In genomic region chr14:63394856-63395255, GRCh38 we compare ENCODE assay signal across 18 cellular contexts.
DNase-seq lines count a peak whose midpoint lies in the region; ATAC-seq and TF ChIP-seq lines count a peak whose summit lies in the region.
"Had no signal": no experiment of that assay in that cellular context is flagged by ENCODE, and none has a peak within 500 bp of the region (broad histone marks: within the 10 kb centered on the region; RNA-seq: fewer than 3 reads in every experiment).

No MANE protein-coding gene starts in this region.

- no peaks in the 10 kb centered on the region; the same call in none of the 2 replicates for H3K36me3 ChIP-seq in Caco-2 (ENCODE audit: control insufficient read depth, insufficient read depth, low read length)
- H3K36me3 ChIP-seq: cardiac muscle cell, ovary had no signal

- TF ChIP-seq CTCF in AG10803 (conservative IDR thresholded peaks at IDR 0.05; ENCODE audit: low read length) = no peak
- no peak for TF ChIP-seq CTCF in Caco-2 (IDR thresholded peaks at IDR 0.05; ENCODE audit: insufficient read depth in 1 of 2, low read depth in 1 of 2, low read length in 1 of 2, severe bottlenecking in 1 of 2, unreplicated experiment in 1 of 2)
- no peak for TF ChIP-seq CTCF in mesothelial cell of epicardium (IDR thresholded peaks at IDR 0.05; ENCODE audit: unreplicated experiment)

- CTCF ChIA-PET in Caco-2 (lab: Charles Lee) = no interaction called here

- no peaks in the 10 kb centered on the region for H3K27me3 Mint-ChIP-seq in Caco-2 (ENCODE audit: insufficient read depth, unreplicated experiment)
- H3K27me3 Mint-ChIP-seq in activated T-helper 2 cell treated with anti-CD3 and anti-CD28 coated beads, Interferon-gamma antibody, Interleukin-2, Interleukin-4, amounts not matched to agents 10 μg/mL and 5 μg/mL and 100 μg/mL, durations not matched to agents 14 hours and 24 hours and 36 hours (ENCODE audit: low read depth) = no peaks in the 10 kb centered on the region
- H3K27me3 Mint-ChIP-seq in mesothelial cell of epicardium (ENCODE audit: low read depth) = no peaks in the 10 kb centered on the region

- H3K4me3 ChIP-seq in AG10803 (ENCODE audit: low read length) (no peak overlapping the region), Caco-2 (ENCODE audit: low read depth, low read length) (no peak overlapping the region)
- H3K4me3 ChIP-seq: adrenal gland, cardiac muscle cell, HAP-1, ovary, right lobe of liver, transverse colon had no signal

- no peaks in the 10 kb centered on the region for H3K9me3 Mint-ChIP-seq in Caco-2 (ENCODE audit: unreplicated experiment)
- H3K9me3 Mint-ChIP-seq in activated T-helper 2 cell treated with anti-CD3 and anti-CD28 coated beads, Interferon-gamma antibody, Interleukin-2, Interleukin-4, amounts not matched to agents 10 μg/mL and 5 μg/mL and 100 μg/mL, durations not matched to agents 14 hours and 24 hours and 36 hours = peaks cover 6% of the 10 kb centered on the region
- peaks cover 8% of the 10 kb centered on the region for H3K9me3 Mint-ChIP-seq in mesothelial cell of epicardium

- H3K27ac Mint-ChIP-seq in Caco-2 (ENCODE audit: unreplicated experiment) (peak overlapping the region; percentile 9), mesothelial cell of epicardium (peak overlapping the region; percentile 47)
- H3K27ac Mint-ChIP-seq in activated T-helper 2 cell treated with anti-CD3 and anti-CD28 coated beads, Interferon-gamma antibody, Interleukin-2, Interleukin-4, amounts not matched to agents 10 μg/mL and 5 μg/mL and 100 μg/mL, durations not matched to agents 14 hours and 24 hours and 36 hours = peak overlapping the region; percentile 42

- H3K4me1 Mint-ChIP-seq in Caco-2 (ENCODE audit: low read depth, unreplicated experiment) (no peaks in the 10 kb centered on the region), mesothelial cell of epicardium (peaks cover 18% of the 10 kb centered on the region)
- peaks cover 3% of the 10 kb centered on the region for H3K4me1 Mint-ChIP-seq in activated T-helper 2 cell treated with anti-CD3 and anti-CD28 coated beads, Interferon-gamma antibody, Interleukin-2, Interleukin-4, amounts not matched to agents 10 μg/mL and 5 μg/mL and 100 μg/mL, durations not matched to agents 14 hours and 24 hours and 36 hours (ENCODE audit: low read depth)

- no TSS peak for BruUV-seq in Caco-2 (replicated peaks; lab: Mats Ljungman, UMichigan)

- intact Hi-C loops in Caco-2 (cut with micrococcal nuclease; ENCODE audit: unreplicated experiment) = no loop called here
- intact Hi-C loops in activated T-helper 2 cell treated with anti-CD3 and anti-CD28 coated beads, Interferon-gamma antibody, Interleukin-2, Interleukin-4, amounts not matched to agents 10 μg/mL and 5 μg/mL and 100 μg/mL, durations not matched to agents 14 hours and 24 hours and 36 hours (cut with micrococcal nuclease) = no loop called here

- ATAC-seq in HG03354 (IDR thresholded peaks at IDR 0.05; ENCODE audit: poor library complexity, severe bottlenecking, unreplicated experiment) = no peak
- ATAC-seq in GM18907 (IDR thresholded peaks at IDR 0.05; ENCODE audit: unreplicated experiment) = no peak
- ATAC-seq in HG02973 (IDR thresholded peaks at IDR 0.05; ENCODE audit: unreplicated experiment) = no peak
- ATAC-seq: left lobe of liver, right lobe of liver had no signal

- POLR2A ChIA-PET in Caco-2 (lab: Charles Lee) = no interaction called here

- H3K4me3 Mint-ChIP-seq in Caco-2 (ENCODE audit: unreplicated experiment) (no peak overlapping the region), mesothelial cell of epicardium (no peak overlapping the region)
- no peak overlapping the region for H3K4me3 Mint-ChIP-seq in activated T-helper 2 cell treated with anti-CD3 and anti-CD28 coated beads, Interferon-gamma antibody, Interleukin-2, Interleukin-4, amounts not matched to agents 10 μg/mL and 5 μg/mL and 100 μg/mL, durations not matched to agents 14 hours and 24 hours and 36 hours (ENCODE audit: low read depth)

- H3K9me3 ChIP-seq in Caco-2 = no peaks in the 10 kb centered on the region
- H3K9me3 ChIP-seq: adrenal gland, HAP-1, ovary, right lobe of liver, transverse colon had no signal

- peaks cover 7% of the 10 kb centered on the region; the same call in 1 of the 2 replicates for H3K4me1 ChIP-seq in Caco-2
- H3K4me1 ChIP-seq: adrenal gland, right lobe of liver had no signal

- no peaks in the 10 kb centered on the region for H3K27me3 ChIP-seq in Caco-2 (replicated peaks; ENCODE audit: control insufficient read depth, insufficient read depth, low read length)
- H3K27me3 ChIP-seq: adrenal gland, cardiac muscle cell, ovary, right lobe of liver, transverse colon had no signal

- H3K36me3 Mint-ChIP-seq in Caco-2 (ENCODE audit: insufficient read depth, unreplicated experiment) (peaks cover 49% of the 10 kb centered on the region), mesothelial cell of epicardium (peaks cover 41% of the 10 kb centered on the region)
- H3K36me3 Mint-ChIP-seq in activated T-helper 2 cell treated with anti-CD3 and anti-CD28 coated beads, Interferon-gamma antibody, Interleukin-2, Interleukin-4, amounts not matched to agents 10 μg/mL and 5 μg/mL and 100 μg/mL, durations not matched to agents 14 hours and 24 hours and 36 hours (ENCODE audit: low read depth) = peaks cover 46% of the 10 kb centered on the region

- DNase-seq in AG10803 (ENCODE audit: low read depth) (peak; percentile 38), Caco-2 (no peak), mesothelial cell of epicardium (ENCODE audit: low spot score in 2 of 2, unreplicated experiment in 2 of 2) (no peak)
- DNase-seq in activated T-helper 2 cell treated with anti-CD3 and anti-CD28 coated beads, Interferon-gamma antibody, Interleukin-2, Interleukin-4, amounts not matched to agents 10 μg/mL and 5 μg/mL and 100 μg/mL, durations not matched to agents 14 hours and 24 hours and 36 hours (ENCODE audit: low spot score) = no peak
- DNase-seq: activated CD4-positive, alpha-beta T cell treated with anti-CD3 and anti-CD28 coated beads, Interleukin-2, amount 50 U/mL, for 48 hours; adrenal gland; NCI-H1436 treated with DMSO at 0.1 percent for 48 hours; ovary; right lobe of liver; SHP77; stimulated activated naive CD4-positive, alpha-beta T cell; transverse colon had no signal
